Comparison of ENCODE assay signal across 17 cellular contexts in genomic region chr3:196670335-196670734, GRCh38. TPM values are rescaled to one million over a fixed set of nuclear protein-coding genes. Genes with fewer than 3 reads are reported as not detected.
DNase-seq lines count a peak whose midpoint lies in the region; ATAC-seq and TF ChIP-seq lines count a peak whose summit lies in the region.
"Had no signal": no experiment of that assay in that cellular context is flagged by ENCODE, and none has a peak within 500 bp of the region (broad histone marks: within the 10 kb centered on the region; RNA-seq: fewer than 3 reads in every experiment).

No MANE protein-coding gene starts in this region.

- no peaks in the 10 kb centered on the region for H3K9me3 ChIP-seq in right lobe of liver
- no peaks in the 10 kb centered on the region for H3K9me3 ChIP-seq in subcutaneous abdominal adipose tissue (ENCODE audit: control insufficient read depth in 5 of 5, low read length in 5 of 5)
- no peaks in the 10 kb centered on the region for H3K9me3 ChIP-seq in esophagus squamous epithelium
- H3K9me3 ChIP-seq: pancreas, SK-N-SH had no signal

- no peaks in the 10 kb centered on the region for H3K27me3 Mint-ChIP-seq in activated naive CD4-positive, alpha-beta T cell treated with anti-CD3 and anti-CD28 coated beads, Interleukin-2, amount 50 U/mL, for 24 hours
- no peaks in the 10 kb centered on the region for H3K27me3 Mint-ChIP-seq in activated B cell treated with CpG ODN at 0.5 μM for 24 hours

- no peak overlapping the region for H3K9ac ChIP-seq in subcutaneous abdominal adipose tissue (ENCODE audit: low read length in 5 of 5)
- H3K9ac ChIP-seq: SK-N-SH had no signal

- CTCF ChIA-PET in activated B cell treated with CpG ODN at 0.5 μM for 24 hours (lab: Charles Lee) = interaction anchor here (0.7 kb wide), 1 partner anchor 60 kb away, joined by 3 read pairs; no protein-coding TSS in a partner anchor

- no peaks in the 10 kb centered on the region for H3K36me3 ChIP-seq in right lobe of liver
- no peaks in the 10 kb centered on the region for H3K36me3 ChIP-seq in subcutaneous abdominal adipose tissue (ENCODE audit: control insufficient read depth in 5 of 5, insufficient read depth in 5 of 5, low read length in 5 of 5)
- no peaks in the 10 kb centered on the region for H3K36me3 ChIP-seq in esophagus squamous epithelium
- H3K36me3 ChIP-seq: pancreas had no signal

- TF ChIP-seq CTCF in activated B cell treated with CpG ODN at 0.5 μM for 24 hours (IDR thresholded peaks at IDR 0.05) = no peak
- TF ChIP-seq CTCF in right lobe of liver (IDR thresholded peaks at IDR 0.05) = no peak
- no peak for TF ChIP-seq CTCF in esophagus squamous epithelium (IDR thresholded peaks at IDR 0.05)

- TF ChIP-seq POLR2A in right lobe of liver (IDR thresholded peaks at IDR 0.05) (no peak), esophagus squamous epithelium (IDR thresholded peaks at IDR 0.05) (no peak)

- WGBS in right lobe of liver (ENCODE audit: insufficient coverage, low coverage, low lambda C conversion rate, missing lambda C conversion rate) = 27% methylated on average over 6 of the region's 6 CpGs
- WGBS in esophagus squamous epithelium, 2 donors = 37 to 38% methylated on average over 6 of the region's 6 CpGs

- POLR2A ChIA-PET in activated B cell treated with CpG ODN at 0.5 μM for 24 hours (lab: Charles Lee) = interaction anchor here (0.6 to 1.8 kb wide), 8 partner anchors 9 to 104 kb away, joined by 3 to 7 read pairs (median 3); no protein-coding TSS in a partner anchor

- peaks cover 16% of the 10 kb centered on the region for H3K4me1 Mint-ChIP-seq in activated naive CD4-positive, alpha-beta T cell treated with anti-CD3 and anti-CD28 coated beads, Interleukin-2, amount 50 U/mL, for 24 hours
- peaks cover 51% of the 10 kb centered on the region for H3K4me1 Mint-ChIP-seq in activated B cell treated with CpG ODN at 0.5 μM for 24 hours

- H3K27me3 ChIP-seq in right lobe of liver (no peaks in the 10 kb centered on the region), subcutaneous abdominal adipose tissue (ENCODE audit: control insufficient read depth in 5 of 5, insufficient read depth in 4 of 5, low read length in 5 of 5) (no peaks in the 10 kb centered on the region), esophagus squamous epithelium (no peaks in the 10 kb centered on the region)

- peak overlapping the region; percentile 90 for H3K27ac Mint-ChIP-seq in activated naive CD4-positive, alpha-beta T cell treated with anti-CD3 and anti-CD28 coated beads, Interleukin-2, amount 50 U/mL, for 24 hours
- peak overlapping the region; percentile 90 for H3K27ac Mint-ChIP-seq in activated B cell treated with CpG ODN at 0.5 μM for 24 hours

- H3K4me3 Mint-ChIP-seq in activated naive CD4-positive, alpha-beta T cell treated with anti-CD3 and anti-CD28 coated beads, Interleukin-2, amount 50 U/mL, for 24 hours = peak overlapping the region; percentile 73
- peak overlapping the region; percentile 77 for H3K4me3 Mint-ChIP-seq in activated B cell treated with CpG ODN at 0.5 μM for 24 hours

- H3K4me1 ChIP-seq in right lobe of liver = no peaks in the 10 kb centered on the region
- H3K4me1 ChIP-seq in subcutaneous abdominal adipose tissue (ENCODE audit: control insufficient read depth in 5 of 5, insufficient read depth in 5 of 5, low read length in 5 of 5) = peaks cover 0 to 27% (median 6%) of the 10 kb centered on the region in 5 donors
- H3K4me1 ChIP-seq in esophagus squamous epithelium = peaks cover 0 to 14% (median 5%) of the 10 kb centered on the region in 3 donors
- H3K4me1 ChIP-seq: pancreas had no signal

- intact Hi-C loops in activated B cell treated with CpG ODN at 0.5 μM for 24 hours (cut with micrococcal nuclease) = no loop called here
- intact Hi-C loops in right lobe of liver (cut with DNase I) = no loop called here
- intact Hi-C loops in esophagus squamous epithelium (cut with DNase I) = no loop called here

- H3K36me3 Mint-ChIP-seq in activated naive CD4-positive, alpha-beta T cell treated with anti-CD3 and anti-CD28 coated beads, Interleukin-2, amount 50 U/mL, for 24 hours = no peaks in the 10 kb centered on the region
- H3K36me3 Mint-ChIP-seq in activated B cell treated with CpG ODN at 0.5 μM for 24 hours (ENCODE audit: low read depth) = peaks cover 18% of the 10 kb centered on the region

- H3K27ac ChIP-seq in right lobe of liver (no peak overlapping the region), subcutaneous abdominal adipose tissue (ENCODE audit: low read depth, low read length) (peak overlapping the region; percentile 18), esophagus squamous epithelium (peak overlapping the region in 2 of 4 donors; percentile 17 to 32)
- H3K27ac ChIP-seq: pancreas had no signal

- H3K9me3 Mint-ChIP-seq in activated naive CD4-positive, alpha-beta T cell treated with anti-CD3 and anti-CD28 coated beads, Interleukin-2, amount 50 U/mL, for 24 hours = no peaks in the 10 kb centered on the region
- H3K9me3 Mint-ChIP-seq in activated B cell treated with CpG ODN at 0.5 μM for 24 hours = no peaks in the 10 kb centered on the region

- H3K4me3 ChIP-seq in right lobe of liver = no peak overlapping the region
- peak overlapping the region in 2 of 5 donors; percentile 6 to 24 for H3K4me3 ChIP-seq in subcutaneous abdominal adipose tissue (ENCODE audit: low read depth in 1 of 5, low read length in 5 of 5)
- no peak overlapping the region for H3K4me3 ChIP-seq in esophagus squamous epithelium
- H3K4me3 ChIP-seq: pancreas had no signal

- no peak for DNase-seq in activated naive CD4-positive, alpha-beta T cell treated with Interleukin-2 at 50 U/mL for 16 hours
- DNase-seq in activated B cell treated with CpG ODN at 0.5 μM for 24 hours (no peak), right lobe of liver (no peak), esophagus squamous epithelium (lab: John Stamatoyannopoulos, UW) (no peak), AG20443 (ENCODE audit: low spot score) (no peak), NCI-H526 treated with DMSO at 0.1 percent for 48 hours (lab: John Stamatoyannopoulos, UW) (no peak)
- DNase-seq: activated CD4-positive, alpha-beta T cell treated with anti-CD3 and anti-CD28 coated beads, Interleukin-2, amount 50 U/mL, for 48 hours; AML-193; amygdala; GDM1; MM.1S; pancreas; SK-N-SH; stimulated activated CD4-positive, alpha-beta T cell treated with anti-CD3 and anti-CD28 coated beads, Interleukin-2, amount 100 ng/mL, for 24 hours; stimulated activated naive CD8-positive, alpha-beta T cell treated with anti-CD3 and anti-CD28 coated beads, Interleukin-15, Interleukin-2, amounts not matched to agents 100 U/mL and 50 U/mL, for 24 hours had no signal

- ATAC-seq in activated B cell treated with CpG ODN at 0.5 μM for 24 hours (ENCODE audit: low read depth) (peak; percentile 68), right lobe of liver (peak; percentile 63 to 85 (median 75))
- ATAC-seq: stimulated activated naive CD8-positive, alpha-beta T cell treated with anti-CD3 and anti-CD28 coated beads, Interleukin-15, Interleukin-2, amounts not matched to agents 100 U/mL and 50 U/mL, for 24 hours had no signal

RNA-seq across cellular contexts. Expression of gene NRROS, which starts 30.8 kb away (rescaled TPM):
- total RNA-seq in activated B cell treated with CpG ODN at 0.5 μM for 24 hours = 88.5 and 92.4 TPM in 2 replicates
- total RNA-seq in right lobe of liver = 1 to 10 TPM; 1.2 to 4.0 (median 2.1) TPM
- 1 to 10 TPM in 1 of 4 donors, under 1 TPM in 2, not detected in 1; 0.18 to 4.8 (median 0.70) TPM for total RNA-seq in esophagus squamous epithelium

RNA-seq across cellular contexts. Expression of gene CEP19, which starts 41.7 kb away (rescaled TPM):
- total RNA-seq in activated B cell treated with CpG ODN at 0.5 μM for 24 hours (4.0 and 4.1 TPM in 2 replicates), right lobe of liver (under 1 TPM; 0.37 to 0.99 (median 0.51) TPM), esophagus squamous epithelium (1 to 10 TPM in 3 of 4 donors, under 1 TPM in 1; 0.80 to 3.1 (median 1.2) TPM)

RNA-seq across cellular contexts. Expression of gene PIGX, which starts 41.8 kb away (rescaled TPM):
- total RNA-seq in activated B cell treated with CpG ODN at 0.5 μM for 24 hours = 18.0 and 21.8 TPM in 2 replicates
- 10 to 100 TPM in 2 of 6 experiments, 1 to 10 TPM in 4; 6.4 to 17.0 (median 7.2) TPM for total RNA-seq in right lobe of liver
- total RNA-seq in esophagus squamous epithelium = 10 to 100 TPM; 19.5 to 58.6 (median 21.6) TPM

Comparison
In these comparisons a context has a peak if more than half of its experiments do, and no peak if none do; other contexts are left out.
1. RNA of gene NRROS, which starts 30.8 kb away (total RNA-seq): 88.5 to 92.4 TPM in activated B cell treated with CpG ODN at 0.5 μM for 24 hours; 1.2 to 4.0 TPM in right lobe of liver and 0.18 to 4.8 TPM in esophagus squamous epithelium; every median in the first group is over 10 times any median in the second.